Comparison of ENCODE assay signal across 10 cellular contexts in the genomic region with DNA sequence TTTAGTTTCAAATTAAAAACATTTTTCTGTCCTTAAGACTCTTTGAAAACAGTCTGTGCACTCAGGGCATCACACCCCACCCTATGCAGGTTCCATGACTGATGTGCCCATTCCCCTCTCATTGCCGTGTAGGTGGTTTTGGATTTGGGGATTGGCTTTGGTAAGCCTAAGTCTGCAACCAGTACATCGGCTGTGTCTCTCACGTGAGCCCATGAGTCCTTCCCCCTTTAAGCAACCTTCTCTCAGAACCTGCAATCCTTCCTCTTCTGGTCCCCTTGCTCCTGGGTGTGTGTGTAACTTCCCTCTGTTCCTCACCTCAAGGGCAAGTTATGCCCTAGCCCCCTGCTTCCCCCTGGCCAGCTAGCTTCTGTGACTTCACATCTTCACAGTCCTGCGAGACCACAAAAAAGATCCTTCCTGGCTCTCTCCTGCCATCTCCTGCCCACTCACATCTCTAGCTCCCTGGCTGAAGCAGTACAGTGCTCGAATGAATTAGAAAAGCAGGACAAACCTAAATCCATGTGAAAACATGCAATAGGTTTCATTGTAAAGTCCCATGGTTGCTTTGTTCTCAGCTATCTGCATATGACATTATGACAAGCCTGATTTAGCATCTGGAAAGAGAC.
A peak's percentile ranks its signal among the peaks of the same experiment; 100 is the strongest.
DNase-seq lines count a peak whose midpoint lies in the region; FAIRE-seq and TF ChIP-seq lines count a peak whose summit lies in the region.
"Had no signal": no experiment of that assay in that cellular context is flagged by ENCODE, and none has a peak within 500 bp of the region (broad histone marks: within the 10 kb centered on the region; RNA-seq: fewer than 3 reads in every experiment).

No MANE protein-coding gene starts in this region.

- peaks cover 14 to 27% (median 17%) of the 10 kb centered on the region in 4 experiments for H3K4me1 ChIP-seq in H1 (replicated peaks in 1 of 4; ENCODE audit: control insufficient read depth in 3 of 4, insufficient read depth in 4 of 4, low read length in 3 of 4)
- H3K4me1 ChIP-seq in sigmoid colon, result no peaks in the 10 kb centered on the region

- no peak overlapping the region for H3K9ac ChIP-seq in H1 (replicated peaks in 1 of 4; ENCODE audit: extremely low read depth in 1 of 4, low read depth in 3 of 4, low read length in 3 of 4)

- H3K36me3 ChIP-seq in H1 (ENCODE audit: control insufficient read depth in 2 of 4, insufficient read depth in 4 of 4, low read length in 3 of 4), result no peaks in the 10 kb centered on the region
- no peaks in the 10 kb centered on the region for H3K36me3 ChIP-seq in sigmoid colon
- H3K36me3 ChIP-seq: SJSA1 had no signal

- H3K79me2 ChIP-seq in H1 (ENCODE audit: control insufficient read depth in 1 of 2, insufficient read depth in 2 of 2, low read length in 2 of 2), result no peaks in the 10 kb centered on the region

- no peak overlapping the region for H3K23ac ChIP-seq in H1 (ENCODE audit: insufficient read length)

- no peak overlapping the region for H3K4ac ChIP-seq in H1 (replicated peaks; ENCODE audit: insufficient read length, low read depth, low read length)

- H3K56ac ChIP-seq in H1 (replicated peaks; ENCODE audit: insufficient read length, low read depth, low read length), result no peak overlapping the region

- peaks cover 7% of the 10 kb centered on the region for H3K4me1 Mint-ChIP-seq in activated CD4-positive, alpha-beta T cell treated with anti-CD3 and anti-CD28 coated beads, Interleukin-2, amount 10 ng/mL, durations not matched to agents 7 days and 5 days

- H2BK120ac ChIP-seq in H1 (replicated peaks; ENCODE audit: low read depth, low read length), result no peak overlapping the region

- H3K23me2 ChIP-seq in H1 (ENCODE audit: low read depth, low read length), result no peaks in the 10 kb centered on the region; the same call in 1 of the 2 replicates

- H3K27me3 ChIP-seq in H1 (replicated peaks in 1 of 4; ENCODE audit: control insufficient read depth in 3 of 4, extremely low read depth in 1 of 4, insufficient read depth in 3 of 4, low read length in 3 of 4) (peaks cover 0 to 2% (median 0%) of the 10 kb centered on the region in 4 experiments; a peak in 1 of 7 replicates), sigmoid colon (no peaks in the 10 kb centered on the region)
- H3K27me3 ChIP-seq: SJSA1 had no signal

- H2BK15ac ChIP-seq in H1 (ENCODE audit: low read length), result peak overlapping the region; percentile 36; the same call in 1 of the 2 replicates

- H3K27ac Mint-ChIP-seq in activated CD4-positive, alpha-beta T cell treated with anti-CD3 and anti-CD28 coated beads, Interleukin-2, amount 10 ng/mL, durations not matched to agents 7 days and 5 days, result no peak overlapping the region
- H3K27ac Mint-ChIP-seq: activated naive CD8-positive, alpha-beta T cell had no signal

- no peaks in the 10 kb centered on the region for H3K9me3 Mint-ChIP-seq in activated CD4-positive, alpha-beta T cell treated with anti-CD3 and anti-CD28 coated beads, Interleukin-2, amount 10 ng/mL, durations not matched to agents 7 days and 5 days

- intact Hi-C loops in sigmoid colon (cut with DNase I), result no loop called here

- TF ChIP-seq CTCF in GM12864 (IDR thresholded peaks at IDR 0.05; ENCODE audit: low read depth, low read length, missing control alignments), result peak; percentile 17
- TF ChIP-seq CTCF in H1 (IDR thresholded peaks at IDR 0.05; ENCODE audit: control extremely low read depth in 1 of 3, insufficient read depth in 1 of 3, low read depth in 1 of 3, low read length in 3 of 3), result peak; percentile 35 to 71 (median 66)
- peak; percentile 72 for TF ChIP-seq CTCF in retinal pigment epithelial cell (conservative IDR thresholded peaks at IDR 0.05; ENCODE audit: low read depth, low read length)
- peak in 2 of 4 experiments; percentile 13 to 16 for TF ChIP-seq CTCF in sigmoid colon (IDR thresholded peaks at IDR 0.05)

- peak overlapping the region; percentile 13 for H4K91ac ChIP-seq in H1 (replicated peaks; ENCODE audit: insufficient read length, low read length)

- CTCF ChIA-PET in H1 (lab: Charles Lee; ENCODE audit: partially characterized antibody), result interaction anchor here (0.8 to 4.9 kb wide), 11 partner anchors 9 to 147 kb away, joined by 3 to 28 read pairs (median 3); no protein-coding TSS in a partner anchor
- CTCF ChIA-PET in activated CD4-positive, alpha-beta T cell treated with anti-CD3 and anti-CD28 coated beads, Interleukin-2, amount 10 ng/mL, durations not matched to agents 7 days and 5 days (lab: Charles Lee), result no interaction called here

- H3K14ac ChIP-seq in H1 (ENCODE audit: insufficient read length), result no peak overlapping the region

- no peak overlapping the region for H3K27ac ChIP-seq in H1 (ENCODE audit: low read depth, low read length)
- H3K27ac ChIP-seq in sigmoid colon, result no peak overlapping the region
- H3K27ac ChIP-seq: SJSA1 had no signal

- H3K27me3 Mint-ChIP-seq in activated CD4-positive, alpha-beta T cell treated with anti-CD3 and anti-CD28 coated beads, Interleukin-2, amount 10 ng/mL, durations not matched to agents 7 days and 5 days, result peaks cover 19% of the 10 kb centered on the region
- H3K27me3 Mint-ChIP-seq: activated naive CD8-positive, alpha-beta T cell had no signal

- POLR2A ChIA-PET in H1 (lab: Charles Lee; ENCODE audit: partially characterized antibody), result no interaction called here
- POLR2A ChIA-PET in activated CD4-positive, alpha-beta T cell treated with anti-CD3 and anti-CD28 coated beads, Interleukin-2, amount 10 ng/mL, durations not matched to agents 7 days and 5 days (lab: Charles Lee), result no interaction called here

- TF ChIP-seq EP300 in H1 (IDR thresholded peaks at IDR 0.05; ENCODE audit: borderline replicate concordance in 1 of 2, low read depth in 2 of 2, low read length in 2 of 2), result no peak
- no peak for TF ChIP-seq EP300 in sigmoid colon (IDR thresholded peaks at IDR 0.05)

- TF ChIP-seq RAD21 in H1 (IDR thresholded peaks at IDR 0.05 in 1 of 2, conservative IDR thresholded peaks at IDR 0.05 in 1 of 2; ENCODE audit: low read depth in 2 of 2, low read length in 2 of 2), result peak; percentile 78 to 84

- peak overlapping the region; percentile 99 for H2AFZ ChIP-seq in H1 (ENCODE audit: low read length)

- H3K9me3 ChIP-seq in H1 (ENCODE audit: insufficient read depth in 2 of 2, low read depth in 1 of 2, low read length in 1 of 2) (no peaks in the 10 kb centered on the region), sigmoid colon (no peaks in the 10 kb centered on the region)
- H3K9me3 ChIP-seq: SJSA1 had no signal

- no peak overlapping the region for H2BK5ac ChIP-seq in H1 (ENCODE audit: low read depth, low read length)

- no peak for TF ChIP-seq POLR2A in H1 (IDR thresholded peaks at IDR 0.05; ENCODE audit: control extremely low read depth in 1 of 2, low read depth in 2 of 2, low read length in 2 of 2)
- no peak for TF ChIP-seq POLR2A in sigmoid colon (IDR thresholded peaks at IDR 0.05)

- H3K18ac ChIP-seq in H1 (ENCODE audit: extremely low read depth, low read length), result no peak overlapping the region

- H3K4me2 ChIP-seq in H1 (ENCODE audit: insufficient read depth in 1 of 2, low read depth in 2 of 2, low read length in 2 of 2), result no peak overlapping the region

- H3K4me3 Mint-ChIP-seq in activated CD4-positive, alpha-beta T cell treated with anti-CD3 and anti-CD28 coated beads, Interleukin-2, amount 10 ng/mL, durations not matched to agents 7 days and 5 days, result no peak overlapping the region
- H3K4me3 Mint-ChIP-seq: activated naive CD8-positive, alpha-beta T cell had no signal

- no peaks in the 10 kb centered on the region for H3K79me1 ChIP-seq in H1 (ENCODE audit: low read depth, low read length)

- peak; percentile 83 for FAIRE-seq in H1 (lab: Jason Lieb, UNC)

- H2BK20ac ChIP-seq in H1 (ENCODE audit: low read length), result 0 out of 2 replicates have a peak overlapping the region, but pooled peaks have one; percentile 40

- no peak overlapping the region for H2AK5ac ChIP-seq in H1 (ENCODE audit: low read depth, low read length)

- no peaks in the 10 kb centered on the region for H4K20me1 ChIP-seq in H1 (replicated peaks in 1 of 2; ENCODE audit: control insufficient read depth in 1 of 2, insufficient read depth in 2 of 2, low read length in 2 of 2)

- H4K8ac ChIP-seq in H1 (ENCODE audit: extremely low read depth, insufficient read depth, low read length), result no peak overlapping the region

- H3K36me3 Mint-ChIP-seq in activated CD4-positive, alpha-beta T cell treated with anti-CD3 and anti-CD28 coated beads, Interleukin-2, amount 10 ng/mL, durations not matched to agents 7 days and 5 days (ENCODE audit: low read depth), result no peaks in the 10 kb centered on the region
- H3K36me3 Mint-ChIP-seq: activated naive CD8-positive, alpha-beta T cell had no signal

- WGBS in H1 (ENCODE audit: extremely low coverage in 1 of 2, insufficient coverage in 1 of 2, insufficient read length in 1 of 2, insufficient replicate concordance in 2 of 2, low coverage in 1 of 2, low lambda C conversion rate in 2 of 2, missing lambda C conversion rate in 1 of 2), 2 experiments, result 82% methylated on average over 5 of the region's 5 CpGs; no CpG with 5 or more reads in 1 of the 2 experiments
- 52 to 83% methylated on average over 5 of the region's 5 CpGs for WGBS in sigmoid colon, 2 donors

- H2BK12ac ChIP-seq in H1 (ENCODE audit: low read depth, low read length), result no peak overlapping the region; the same call in 1 of the 2 replicates

- H3K4me3 ChIP-seq in GM12864 (ENCODE audit: low read depth, low read length), result no peak overlapping the region
- no peak overlapping the region for H3K4me3 ChIP-seq in H1 (ENCODE audit: extremely low read depth in 1 of 4, insufficient read depth in 2 of 4, low read depth in 3 of 4, low read length in 4 of 4)
- no peak overlapping the region for H3K4me3 ChIP-seq in retinal pigment epithelial cell (ENCODE audit: low read length)
- H3K4me3 ChIP-seq in sigmoid colon, result no peak overlapping the region
- H3K4me3 ChIP-seq: SJSA1 had no signal

- DNase-seq in GM12864 (ENCODE audit: low read depth) (no peak), NCI-H69 (lab: John Stamatoyannopoulos, UW) (peak; percentile 16), H1 (ENCODE audit: low read depth in 1 of 2, low spot score in 2 of 2) (no peak), retinal pigment epithelial cell (ENCODE audit: low read depth) (no peak), sigmoid colon (no peak)
- no peak for DNase-seq in stimulated activated CD4-positive, alpha-beta T cell treated with anti-CD3 and anti-CD28 coated beads, Interleukin-4, amount 100 ng/mL, for 24 hours
- no peak for DNase-seq in activated CD4-positive, alpha-beta T cell treated with anti-CD3 and anti-CD28 coated beads, Interleukin-2, amount 10 ng/mL, durations not matched to agents 7 days and 5 days
- DNase-seq: stimulated activated CD4-positive, alpha-beta T cell treated with anti-CD3 and anti-CD28 coated beads, Interleukin-1b, Interleukin-23, amount 100 ng/mL, for 48 hours had no signal

- H4K5ac ChIP-seq in H1 (ENCODE audit: insufficient read length, low read depth, low read length), result no peak overlapping the region

TF ChIP-seq in H1, 55 proteins besides CTCF, POLR2A, EP300 and RAD21 (continues in another document):
- TF ChIP-seq CEBPB (IDR thresholded peaks at IDR 0.05; ENCODE audit: low read depth, low read length) (no peak), RNF2 (IDR thresholded peaks at IDR 0.05; ENCODE audit: borderline replicate concordance, low read depth, low read length, missing control alignments, poor library complexity, severe bottlenecking) (no peak), YY1 (IDR thresholded peaks at IDR 0.05; ENCODE audit: low read depth, low read length) (no peak), SIRT6 (IDR thresholded peaks at IDR 0.05; ENCODE audit: low read length) (no peak), SP2 (IDR thresholded peaks at IDR 0.05; ENCODE audit: low read length) (no peak)
